16 cellular contexts compared by ENCODE assay signal in the genomic region with DNA sequence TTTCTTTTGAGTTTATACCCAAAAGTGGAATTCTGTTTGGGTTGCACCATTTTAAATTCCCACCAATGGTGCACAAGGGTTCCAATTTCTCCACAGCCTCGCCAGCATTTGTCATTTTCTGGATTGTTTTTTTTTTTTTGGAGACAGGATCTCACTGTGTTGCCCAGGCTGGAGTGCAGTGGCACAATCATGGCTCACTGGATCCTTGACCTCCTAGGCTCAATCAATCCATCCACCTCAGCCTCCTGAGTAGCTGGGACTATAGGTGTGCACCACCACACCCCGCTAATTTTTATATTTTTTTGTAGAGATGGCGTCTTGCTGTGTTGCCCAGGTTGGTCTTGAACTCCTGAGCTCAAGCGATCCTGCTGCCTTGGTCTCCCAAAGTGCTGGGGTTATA. TPM values are rescaled to one million over a fixed set of nuclear protein-coding genes. Genes with fewer than 3 reads are reported as not detected.
DNase-seq lines count a peak whose midpoint lies in the region; ATAC-seq and TF ChIP-seq lines count a peak whose summit lies in the region.
"Had no signal": no experiment of that assay in that cellular context is flagged by ENCODE, and none has a peak within 500 bp of the region (broad histone marks: within the 10 kb centered on the region; RNA-seq: fewer than 3 reads in every experiment).

No MANE protein-coding gene starts in this region.

- H3K9ac ChIP-seq in BLaER1 = peak overlapping the region; percentile 10; the same call in 1 of the 2 replicates
- H3K9ac ChIP-seq: GM23248 had no signal

- no peak for DNase-seq in WTC11 (ENCODE audit: low spot score)
- DNase-seq in sigmoid colon = peak; percentile 29
- no peak for DNase-seq in DMS79 treated with DMSO at 0.1 percent for 48 hours (lab: John Stamatoyannopoulos, UW)
- DNase-seq in T-helper 9 cell = no peak
- DNase-seq: 8988T; AML-193; C1 segment of cervical spinal cord; CD4-positive, alpha-beta T cell; DND-41; GF-D8; GM23248; Kasumi-1 had no signal

- no peaks in the 10 kb centered on the region for H3K27me3 Mint-ChIP-seq in WTC11 (ENCODE audit: low read depth)
- H3K27me3 Mint-ChIP-seq: CD4-positive, alpha-beta T cell had no signal

- no peaks in the 10 kb centered on the region for H3K27me3 ChIP-seq in BLaER1
- no peaks in the 10 kb centered on the region for H3K27me3 ChIP-seq in sigmoid colon

- peak overlapping the region; percentile 78 for H3K27ac ChIP-seq in BLaER1
- no peak overlapping the region for H3K27ac ChIP-seq in HEK293 (ENCODE audit: extremely low read depth, low read depth, low read length)
- H3K27ac ChIP-seq in sigmoid colon = no peak overlapping the region
- H3K27ac ChIP-seq: GM23248 had no signal

- intact Hi-C loops in sigmoid colon (cut with DNase I) = no loop called here

- CTCF ChIA-PET in HEK293 (lab: Yijun Ruan, JAX) (no interaction called here), WTC11 (lab: Charles Lee) (no interaction called here)

- H3K4me2 ChIP-seq in BLaER1 = peak overlapping the region; percentile 99

- WGBS in sigmoid colon, 2 donors = 84 to 97% methylated on average over 4 of the region's 4 CpGs

- peaks cover 83% of the 10 kb centered on the region for H3K4me1 Mint-ChIP-seq in WTC11

- peaks cover 82% of the 10 kb centered on the region for H4K20me1 ChIP-seq in BLaER1

- TF ChIP-seq EP300 in sigmoid colon (IDR thresholded peaks at IDR 0.05) = no peak

- H3K4me1 ChIP-seq in BLaER1 (peaks cover 100% of the 10 kb centered on the region), HEK293 (ENCODE audit: control insufficient read depth, insufficient read depth, low read length) (peaks cover 8% of the 10 kb centered on the region), sigmoid colon (peaks cover 0 to 45% (median 28%) of the 10 kb centered on the region in 4 donors)

- H3K4me3 ChIP-seq in BLaER1 (no peak overlapping the region), HEK293 (ENCODE audit: low read depth, low read length) (no peak overlapping the region), sigmoid colon (no peak overlapping the region)
- H3K4me3 ChIP-seq: GM23248 had no signal

- H3K9me3 Mint-ChIP-seq in WTC11 = no peaks in the 10 kb centered on the region
- H3K9me3 Mint-ChIP-seq: CD4-positive, alpha-beta T cell had no signal

- TF ChIP-seq CTCF in HEK293 (tag by site-specific recombination; IDR thresholded peaks at IDR 0.05) (no peak), WTC11 (IDR thresholded peaks at IDR 0.05) (no peak), sigmoid colon (IDR thresholded peaks at IDR 0.05) (no peak)

- POLR2A ChIA-PET in HEK293 (lab: Yijun Ruan, JAX) (no interaction called here), WTC11 (lab: Charles Lee) (interaction anchor here (1.0 kb wide), 1 partner anchor 276 kb away, joined by 3 read pairs; no protein-coding TSS in a partner anchor)

- no peak for TF ChIP-seq POLR2A in sigmoid colon (IDR thresholded peaks at IDR 0.05)

- peaks cover 4% of the 10 kb centered on the region; the same call in 1 of the 2 replicates for H3K36me3 Mint-ChIP-seq in WTC11

- no peaks in the 10 kb centered on the region for H3K9me3 ChIP-seq in BLaER1
- H3K9me3 ChIP-seq in HEK293 (ENCODE audit: control insufficient read depth, insufficient read depth, low read depth, low read length) = no peaks in the 10 kb centered on the region
- H3K9me3 ChIP-seq in sigmoid colon = no peaks in the 10 kb centered on the region

- ATAC-seq in WTC11 (no peak), GM21786 (IDR thresholded peaks at IDR 0.05; ENCODE audit: unreplicated experiment) (no peak)
- ATAC-seq: HCT116 had no signal

- peak overlapping the region; percentile 78 for H3K27ac Mint-ChIP-seq in WTC11
- H3K27ac Mint-ChIP-seq: CD4-positive, alpha-beta T cell had no signal

- H3K36me3 ChIP-seq in BLaER1 (peaks cover 31% of the 10 kb centered on the region; the same call in 1 of the 2 replicates), HEK293 (ENCODE audit: control insufficient read depth in 2 of 2, insufficient read depth in 1 of 2, low read length in 2 of 2) (no peaks in the 10 kb centered on the region; a peak in 1 of 3 replicates), sigmoid colon (no peaks in the 10 kb centered on the region)

- no peak overlapping the region for H3K4me3 Mint-ChIP-seq in WTC11
- H3K4me3 Mint-ChIP-seq: CD4-positive, alpha-beta T cell had no signal

TF ChIP-seq in HEK293, 187 proteins besides CTCF, POLR2A, EP300 and RAD21:
- no peak for TF ChIP-seq IKZF3 (tag by site-specific recombination; IDR thresholded peaks at IDR 0.05)
- TF ChIP-seq ZNF121 (tag by site-specific recombination; IDR thresholded peaks at IDR 0.05) = peak; percentile 77

TF ChIP-seq in WTC11, 78 proteins besides CTCF, POLR2A, EP300 and RAD21:
- TF ChIP-seq, protein P1, sequence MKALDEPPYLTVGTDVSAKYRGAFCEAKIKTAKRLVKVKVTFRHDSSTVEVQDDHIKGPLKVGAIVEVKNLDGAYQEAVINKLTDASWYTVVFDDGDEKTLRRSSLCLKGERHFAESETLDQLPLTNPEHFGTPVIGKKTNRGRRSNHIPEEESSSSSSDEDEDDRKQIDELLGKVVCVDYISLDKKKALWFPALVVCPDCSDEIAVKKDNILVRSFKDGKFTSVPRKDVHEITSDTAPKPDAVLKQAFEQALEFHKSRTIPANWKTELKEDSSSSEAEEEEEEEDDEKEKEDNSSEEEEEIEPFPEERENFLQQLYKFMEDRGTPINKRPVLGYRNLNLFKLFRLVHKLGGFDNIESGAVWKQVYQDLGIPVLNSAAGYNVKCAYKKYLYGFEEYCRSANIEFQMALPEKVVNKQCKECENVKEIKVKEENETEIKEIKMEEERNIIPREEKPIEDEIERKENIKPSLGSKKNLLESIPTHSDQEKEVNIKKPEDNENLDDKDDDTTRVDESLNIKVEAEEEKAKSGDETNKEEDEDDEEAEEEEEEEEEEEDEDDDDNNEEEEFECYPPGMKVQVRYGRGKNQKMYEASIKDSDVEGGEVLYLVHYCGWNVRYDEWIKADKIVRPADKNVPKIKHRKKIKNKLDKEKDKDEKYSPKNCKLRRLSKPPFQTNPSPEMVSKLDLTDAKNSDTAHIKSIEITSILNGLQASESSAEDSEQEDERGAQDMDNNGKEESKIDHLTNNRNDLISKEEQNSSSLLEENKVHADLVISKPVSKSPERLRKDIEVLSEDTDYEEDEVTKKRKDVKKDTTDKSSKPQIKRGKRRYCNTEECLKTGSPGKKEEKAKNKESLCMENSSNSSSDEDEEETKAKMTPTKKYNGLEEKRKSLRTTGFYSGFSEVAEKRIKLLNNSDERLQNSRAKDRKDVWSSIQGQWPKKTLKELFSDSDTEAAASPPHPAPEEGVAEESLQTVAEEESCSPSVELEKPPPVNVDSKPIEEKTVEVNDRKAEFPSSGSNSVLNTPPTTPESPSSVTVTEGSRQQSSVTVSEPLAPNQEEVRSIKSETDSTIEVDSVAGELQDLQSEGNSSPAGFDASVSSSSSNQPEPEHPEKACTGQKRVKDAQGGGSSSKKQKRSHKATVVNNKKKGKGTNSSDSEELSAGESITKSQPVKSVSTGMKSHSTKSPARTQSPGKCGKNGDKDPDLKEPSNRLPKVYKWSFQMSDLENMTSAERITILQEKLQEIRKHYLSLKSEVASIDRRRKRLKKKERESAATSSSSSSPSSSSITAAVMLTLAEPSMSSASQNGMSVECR (CRISPR knock-in tag; IDR thresholded peaks at IDR 0.05; ENCODE audit: borderline replicate concordance) = no peak
- peak; percentile 94 for TF ChIP-seq ZNF121 (CRISPR knock-in tag; IDR thresholded peaks at IDR 0.05)
- TF ChIP-seq, protein P2, sequence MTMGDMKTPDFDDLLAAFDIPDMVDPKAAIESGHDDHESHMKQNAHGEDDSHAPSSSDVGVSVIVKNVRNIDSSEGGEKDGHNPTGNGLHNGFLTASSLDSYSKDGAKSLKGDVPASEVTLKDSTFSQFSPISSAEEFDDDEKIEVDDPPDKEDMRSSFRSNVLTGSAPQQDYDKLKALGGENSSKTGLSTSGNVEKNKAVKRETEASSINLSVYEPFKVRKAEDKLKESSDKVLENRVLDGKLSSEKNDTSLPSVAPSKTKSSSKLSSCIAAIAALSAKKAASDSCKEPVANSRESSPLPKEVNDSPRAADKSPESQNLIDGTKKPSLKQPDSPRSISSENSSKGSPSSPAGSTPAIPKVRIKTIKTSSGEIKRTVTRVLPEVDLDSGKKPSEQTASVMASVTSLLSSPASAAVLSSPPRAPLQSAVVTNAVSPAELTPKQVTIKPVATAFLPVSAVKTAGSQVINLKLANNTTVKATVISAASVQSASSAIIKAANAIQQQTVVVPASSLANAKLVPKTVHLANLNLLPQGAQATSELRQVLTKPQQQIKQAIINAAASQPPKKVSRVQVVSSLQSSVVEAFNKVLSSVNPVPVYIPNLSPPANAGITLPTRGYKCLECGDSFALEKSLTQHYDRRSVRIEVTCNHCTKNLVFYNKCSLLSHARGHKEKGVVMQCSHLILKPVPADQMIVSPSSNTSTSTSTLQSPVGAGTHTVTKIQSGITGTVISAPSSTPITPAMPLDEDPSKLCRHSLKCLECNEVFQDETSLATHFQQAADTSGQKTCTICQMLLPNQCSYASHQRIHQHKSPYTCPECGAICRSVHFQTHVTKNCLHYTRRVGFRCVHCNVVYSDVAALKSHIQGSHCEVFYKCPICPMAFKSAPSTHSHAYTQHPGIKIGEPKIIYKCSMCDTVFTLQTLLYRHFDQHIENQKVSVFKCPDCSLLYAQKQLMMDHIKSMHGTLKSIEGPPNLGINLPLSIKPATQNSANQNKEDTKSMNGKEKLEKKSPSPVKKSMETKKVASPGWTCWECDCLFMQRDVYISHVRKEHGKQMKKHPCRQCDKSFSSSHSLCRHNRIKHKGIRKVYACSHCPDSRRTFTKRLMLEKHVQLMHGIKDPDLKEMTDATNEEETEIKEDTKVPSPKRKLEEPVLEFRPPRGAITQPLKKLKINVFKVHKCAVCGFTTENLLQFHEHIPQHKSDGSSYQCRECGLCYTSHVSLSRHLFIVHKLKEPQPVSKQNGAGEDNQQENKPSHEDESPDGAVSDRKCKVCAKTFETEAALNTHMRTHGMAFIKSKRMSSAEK (CRISPR knock-in tag; IDR thresholded peaks at IDR 0.05; ENCODE audit: borderline replicate concordance) = no peak

RNA-seq across cellular contexts. Expression of a gene that starts 46.6 kb away (rescaled TPM):
- 64.3 to 77.1 TPM (median 76.1 TPM) in 3 replicates for total RNA-seq in WTC11 (2021)
- total RNA-seq in sigmoid colon = 100 to 1,000 TPM in 2 of 4 donors, 10 to 100 TPM in 2; 47.4 to 127 (median 79.0) TPM
- 10 to 100 TPM; 46.7 to 49.9 (median 47.2) TPM for polyA plus RNA-seq in sigmoid colon
